9 cellular contexts compared by ENCODE assay signal in genomic region chr12:48995061-48995879, GRCh38. TPM values are rescaled to one million over a fixed set of nuclear protein-coding genes. Genes with fewer than 3 reads are reported as not detected.
A peak's percentile ranks its signal among the peaks of the same experiment; 100 is the strongest.
DNase-seq lines count a peak whose midpoint lies in the region; ATAC-seq, FAIRE-seq and TF ChIP-seq lines count a peak whose summit lies in the region.
"Had no signal": no experiment of that assay in that cellular context is flagged by ENCODE, and none has a peak within 500 bp of the region (broad histone marks: within the 10 kb centered on the region; RNA-seq: fewer than 3 reads in every experiment).

No MANE protein-coding gene starts in this region.

- H3K27ac ChIP-seq in K562 (ENCODE audit: extremely low read depth, low read depth, low read length) (no peak overlapping the region), gastrocnemius medialis (peak overlapping the region in 3 of 4 donors; percentile 32 to 83 (median 37))

- H3K27ac Mint-ChIP-seq in activated CD4-positive, alpha-beta T cell treated with anti-CD3 and anti-CD28 coated beads for 36 hours = no peak overlapping the region

- intact Hi-C loops in activated CD4-positive, alpha-beta T cell treated with anti-CD3 and anti-CD28 coated beads for 36 hours (cut with DNase I, micrococcal nuclease) = loop anchor here (1.0 to 5.0 kb wide), 6 partner anchors 15 to 243 kb away; partner anchors contain the start of genes DDX23 (in 2 of the 2) and DHH (in 1 of the 2)
- intact Hi-C loops in K562 (cut with micrococcal nuclease) = loop anchor here (1.0 to 10.0 kb wide), 3 partner anchors 58 to 240 kb away; partner anchors contain the start of gene DDX23
- intact Hi-C loops in gastrocnemius medialis (cut with DNase I; ENCODE audit: low total_unique reads) = loop anchor here (1.0 kb wide), 1 partner anchor 142 kb away; no protein-coding TSS in a partner anchor

- H3K27me3 Mint-ChIP-seq in activated CD4-positive, alpha-beta T cell treated with anti-CD3 and anti-CD28 coated beads for 36 hours = peaks cover 52% of the 10 kb centered on the region

- 12% methylated on average over 29 of the region's 33 CpGs for WGBS in K562 (ENCODE audit: insufficient coverage, low coverage, missing lambda C conversion rate)

- peaks cover 26% of the 10 kb centered on the region for H3K4me1 Mint-ChIP-seq in activated CD4-positive, alpha-beta T cell treated with anti-CD3 and anti-CD28 coated beads for 36 hours

- CTCF ChIA-PET in activated CD4-positive, alpha-beta T cell treated with anti-CD3 and anti-CD28 coated beads for 36 hours (lab: Charles Lee) = interaction anchor here (0.5 to 13.4 kb wide), 13 partner anchors 12 to 680 kb away, joined by 3 to 246 read pairs (median 5); partner anchors contain the start of genes ARF3, PRKAG1, RHEBL1 and WNT1
- CTCF ChIA-PET in K562 (lab: Yijun Ruan, JAX; ENCODE audit: low intra/inter-chr PET ratio) = interaction anchor here (0.5 to 2.3 kb wide), 7 partner anchors 17 to 239 kb away, joined by 3 to 11 read pairs (median 4); partner anchors contain the start of gene WNT1

- H3K9me1 ChIP-seq in K562 (ENCODE audit: control insufficient read depth, insufficient read depth, low read length) = no peaks in the 10 kb centered on the region

- POLR2A ChIA-PET in activated CD4-positive, alpha-beta T cell treated with anti-CD3 and anti-CD28 coated beads for 36 hours (lab: Charles Lee) = no interaction called here
- POLR2A ChIA-PET in K562 (lab: Yijun Ruan, JAX) = interaction anchor here (1.5 to 1.7 kb wide), 2 partner anchors 19 to 24 kb away, joined by 6 read pairs; no protein-coding TSS in a partner anchor

- no peak overlapping the region for H3K4me2 ChIP-seq in K562 (ENCODE audit: insufficient read depth, low read length)

- no peak for TF ChIP-seq POLR2A in K562 (conservative IDR thresholded peaks at IDR 0.05)
- no peak for TF ChIP-seq POLR2A in gastrocnemius medialis (IDR thresholded peaks at IDR 0.05)

- BruUV-seq in K562 (replicated peaks; lab: Mats Ljungman, UMichigan) = no TSS peak

- H3K9me3 ChIP-seq in MG63 (no peaks in the 10 kb centered on the region), K562 (replicated peaks; ENCODE audit: control insufficient read depth, insufficient read depth, low read depth, low read length) (no peaks in the 10 kb centered on the region), gastrocnemius medialis (no peaks in the 10 kb centered on the region)

- no peaks in the 10 kb centered on the region for H3K36me3 ChIP-seq in MG63
- peaks cover 2% of the 10 kb centered on the region; the same call in 2 of the 3 replicates for H3K36me3 ChIP-seq in K562 (ENCODE audit: control insufficient read depth, insufficient read depth, low read length)
- no peaks in the 10 kb centered on the region for H3K36me3 ChIP-seq in gastrocnemius medialis

- FAIRE-seq in K562 (lab: Jason Lieb, UNC) = peak; percentile 93

- H3K4me3 Mint-ChIP-seq in activated CD4-positive, alpha-beta T cell treated with anti-CD3 and anti-CD28 coated beads for 36 hours = no peak overlapping the region

- H4K20me1 ChIP-seq in K562 (replicated peaks; ENCODE audit: control insufficient read depth, insufficient read depth, low read length) = no peaks in the 10 kb centered on the region

- H3K27me3 ChIP-seq in MG63 (no peaks in the 10 kb centered on the region; the same call in 1 of the 2 replicates), K562 (ENCODE audit: control insufficient read depth in 2 of 2, insufficient read depth in 2 of 2, low read length in 2 of 2) (0 out of 5 replicates have a peak, but pooled peaks cover 0 to 5% of the 10 kb centered on the region in 2 experiments), gastrocnemius medialis (peaks cover 0 to 43% (median 13%) of the 10 kb centered on the region in 3 donors)

- DNase-seq in activated CD4-positive, alpha-beta T cell treated with anti-CD3 and anti-CD28 coated beads for 36 hours = peak; percentile 77
- DNase-seq in activated CD4-positive, alpha-beta T cell treated with anti-CD3 and anti-CD28 coated beads for 1 hour = no peak
- DNase-seq in MG63 (peak; percentile 75), RPMI8226 (peak; percentile 70), K562 (ENCODE audit: extremely low read depth in 1 of 4, low spot score in 3 of 4) (peak; percentile 84 to 90 (median 88)), hypothalamus (lab: John Stamatoyannopoulos, UW) (peak in 44 of 51 donors; percentile 6 to 84 (median 60)), gastrocnemius medialis (peak in 1 of 2 donors; percentile 82)

- no peak for TF ChIP-seq EP300 in K562 (IDR thresholded peaks at IDR 0.05; ENCODE audit: low read length)

- H2AFZ ChIP-seq in K562 (ENCODE audit: low read depth, low read length) = peak overlapping the region; percentile 27; the same call in 1 of the 2 replicates

- peak; percentile 60 to 78 for TF ChIP-seq RAD21 in K562 (CRISPR knock-in tag; conservative IDR thresholded peaks at IDR 0.05 in 1 of 2, IDR thresholded peaks at IDR 0.05 in 1 of 2)

- H3K79me2 ChIP-seq in K562 (ENCODE audit: control insufficient read depth, insufficient read depth, low read length) = peaks cover 16% of the 10 kb centered on the region; the same call in 2 of the 3 replicates

- TF ChIP-seq CTCF in K562 (IDR thresholded peaks at IDR 0.05 in 2 of 3, conservative IDR thresholded peaks at IDR 0.05 in 1 of 3; ENCODE audit: insufficient read depth in 2 of 3, low read depth in 1 of 3, low read length in 3 of 3) (peak; percentile 85 to 88 (median 87)), gastrocnemius medialis (IDR thresholded peaks at IDR 0.05 in 4 of 5, conservative IDR thresholded peaks at IDR 0.05 in 1 of 5) (peak; percentile 76 to 92 (median 85))

- H3K9ac ChIP-seq in K562 (ENCODE audit: insufficient read depth in 1 of 2, low read depth in 2 of 2, low read length in 2 of 2) = peak overlapping the region in 1 of 2 experiments; percentile 69; a peak in 1 of 4 replicates

- no peaks in the 10 kb centered on the region for H3K9me3 Mint-ChIP-seq in activated CD4-positive, alpha-beta T cell treated with anti-CD3 and anti-CD28 coated beads for 36 hours (ENCODE audit: low read depth)

- H3K4me3 ChIP-seq in MG63 (no peak overlapping the region), K562 (no peak overlapping the region), gastrocnemius medialis (peak overlapping the region; percentile 28 to 53 (median 46))

- ATAC-seq in activated CD4-positive, alpha-beta T cell treated with anti-CD3 and anti-CD28 coated beads for 36 hours = peak; percentile 13
- ATAC-seq in K562 (peak; percentile 80), gastrocnemius medialis (peak; percentile 40 to 48), GM18861 (IDR thresholded peaks at IDR 0.05; ENCODE audit: unreplicated experiment) (no peak)

- in situ Hi-C loops in K562 (cut with MboI) = no loop called here
- in situ Hi-C loops in gastrocnemius medialis (cut with MboI; ENCODE audit: low sequenced_read_pairs in 4 of 4) = loop anchor here in 1 of 4 donors (25.0 kb wide), 1 partner anchor 133 kb away; the partner anchor contains the start of genes DDX23 and RND1

- H3K36me3 Mint-ChIP-seq in activated CD4-positive, alpha-beta T cell treated with anti-CD3 and anti-CD28 coated beads for 36 hours (ENCODE audit: low read depth) = peaks cover 3% of the 10 kb centered on the region

- H3K4me1 ChIP-seq in K562 (replicated peaks in 1 of 2; ENCODE audit: control insufficient read depth in 2 of 2, insufficient read depth in 2 of 2, low read length in 2 of 2) (peaks cover 12 to 49% of the 10 kb centered on the region in 2 experiments), gastrocnemius medialis (peaks cover 26 to 41% of the 10 kb centered on the region in 2 donors)

RNA-seq across cellular contexts. Expression of gene DDN, which starts 3.9 kb away (rescaled TPM):
- total RNA-seq in activated CD4-positive, alpha-beta T cell treated with anti-CD3 and anti-CD28 coated beads for 36 hours = under 1 TPM; 0.48 to 0.61 TPM
- total RNA-seq in MG63 (2014; rRNA removed; shearing (Covaris generic); ENCODE audit: low replicate concordance) = 0.13 TPM in 1 of 2 replicates, not detected in the other
- total RNA-seq in K562 (2011; cell fraction: chromatin; rRNA removed; ENCODE audit: low replicate concordance) = 1.2 and 2.3 TPM in 2 replicates
- 1.7 TPM in 2 replicates for total RNA-seq in K562 (2011; cell fraction: nucleolus; rRNA removed)
- 0.92 and 1.0 TPM in 2 replicates for total RNA-seq in K562 (2011; cell fraction: nucleoplasm; rRNA removed)
- total RNA-seq in K562 (2014; rRNA removed) = 2.5 and 3.6 TPM in 2 replicates
- 0.99 and 1.4 TPM in 2 replicates for total RNA-seq in K562 (2014; rRNA removed; fragmentation: Illumina TruSeq; extraction: Trizol)
- total RNA-seq in K562 (2015; rRNA removed; fragmentation: Illumina TruSeq; extraction: Trizol) = 2.3 and 2.5 TPM in 2 replicates
- 3.4 and 3.6 TPM in 2 replicates for total RNA-seq in K562 (2021)
- 0.31 and 0.42 TPM in 2 replicates for polyA plus RNA-seq in K562 (2011; rRNA removed)
- polyA plus RNA-seq in K562 (2011; cell fraction: cytosol; rRNA removed) = 0.31 and 0.69 TPM in 2 replicates
- 0.53 and 1.2 TPM in 2 replicates for polyA plus RNA-seq in K562 (2011; cell fraction: nucleus; rRNA removed)
- 0.55 and 1.8 TPM in 2 replicates for polyA plus RNA-seq in K562 (2012)
- polyA plus RNA-seq in K562 (2014; fragmentation: Illumina TruSeq; extraction: Trizol) = 1.6 and 1.9 TPM in 2 replicates
- polyA plus RNA-seq in K562 (2014; fragmentation: Nextera tagmentation; extraction: Ambion mirVana) = under 1 TPM; 0.03 to 0.13 TPM
- 2.2 and 2.4 TPM in 2 replicates for polyA plus RNA-seq in K562 (2014; rRNA removed)
- 0.24 and 0.70 TPM in 2 replicates for polyA minus RNA-seq in K562 (2011; rRNA and poly(A)+ RNA removed)
- polyA minus RNA-seq in K562 (2011; cell fraction: cytosol; rRNA and poly(A)+ RNA removed) = 0.64 and 0.76 TPM in 2 replicates
- polyA minus RNA-seq in K562 (2011; cell fraction: nucleus; rRNA and poly(A)+ RNA removed) = 0.56 and 0.81 TPM in 2 replicates
- total RNA-seq in gastrocnemius medialis = 100 to 1,000 TPM in 3 of 4 donors, 10 to 100 TPM in 1; 26.8 to 415 (median 232) TPM

RNA-seq across cellular contexts. Expression of gene WNT1, which starts 17.1 kb away (rescaled TPM):
- total RNA-seq in activated CD4-positive, alpha-beta T cell treated with anti-CD3 and anti-CD28 coated beads for 36 hours = not detected
- total RNA-seq in MG63 (2014; rRNA removed; shearing (Covaris generic); ENCODE audit: low replicate concordance) = not detected in 2 replicates
- total RNA-seq in K562 (2011; cell fraction: chromatin; rRNA removed; ENCODE audit: low replicate concordance) = not detected in 2 replicates
- not detected in 2 replicates for total RNA-seq in K562 (2011; cell fraction: nucleolus; rRNA removed)
- total RNA-seq in K562 (2011; cell fraction: nucleoplasm; rRNA removed) = not detected in 2 replicates
- not detected in 2 replicates for total RNA-seq in K562 (2014; rRNA removed)
- total RNA-seq in K562 (2014; rRNA removed; fragmentation: Illumina TruSeq; extraction: Trizol) = not detected in 2 replicates
- total RNA-seq in K562 (2015; rRNA removed; fragmentation: Illumina TruSeq; extraction: Trizol) = not detected in 2 replicates
- total RNA-seq in K562 (2021) = not detected in 2 replicates
- polyA plus RNA-seq in K562 (2011; rRNA removed) = not detected in 2 replicates
- polyA plus RNA-seq in K562 (2011; cell fraction: cytosol; rRNA removed) = not detected in 2 replicates
- not detected in 2 replicates for polyA plus RNA-seq in K562 (2011; cell fraction: nucleus; rRNA removed)
- not detected in 2 replicates for polyA plus RNA-seq in K562 (2012)
- not detected in 2 replicates for polyA plus RNA-seq in K562 (2014; fragmentation: Illumina TruSeq; extraction: Trizol)
- polyA plus RNA-seq in K562 (2014; fragmentation: Nextera tagmentation; extraction: Ambion mirVana) = not detected
- 0.38 TPM in 1 of 2 replicates, not detected in the other for polyA plus RNA-seq in K562 (2014; rRNA removed)
- not detected in 2 replicates for polyA minus RNA-seq in K562 (2011; rRNA and poly(A)+ RNA removed)
- polyA minus RNA-seq in K562 (2011; cell fraction: cytosol; rRNA and poly(A)+ RNA removed) = not detected in 2 replicates
- polyA minus RNA-seq in K562 (2011; cell fraction: nucleus; rRNA and poly(A)+ RNA removed) = not detected in 2 replicates
- not detected for total RNA-seq in gastrocnemius medialis
- total RNA-seq: glomerular endothelial cell had no signal

RNA-seq across cellular contexts. Expression of gene PRKAG1, which starts 23.3 kb away (rescaled TPM):
- 10 to 100 TPM; 54.5 to 62.6 TPM for total RNA-seq in activated CD4-positive, alpha-beta T cell treated with anti-CD3 and anti-CD28 coated beads for 36 hours
- total RNA-seq in MG63 (2014; rRNA removed; shearing (Covaris generic); ENCODE audit: low replicate concordance) = 76.4 and 102 TPM in 2 replicates
- 48.6 and 71.2 TPM in 2 replicates for total RNA-seq in K562 (2011; cell fraction: chromatin; rRNA removed; ENCODE audit: low replicate concordance)
- total RNA-seq in K562 (2011; cell fraction: nucleolus; rRNA removed) = 26.7 and 27.0 TPM in 2 replicates
- 42.8 and 56.8 TPM in 2 replicates for total RNA-seq in K562 (2011; cell fraction: nucleoplasm; rRNA removed)
- 51.1 and 51.6 TPM in 2 replicates for total RNA-seq in K562 (2014; rRNA removed)
- total RNA-seq in K562 (2014; rRNA removed; fragmentation: Illumina TruSeq; extraction: Trizol) = 79.1 and 86.8 TPM in 2 replicates
- 74.0 and 75.0 TPM in 2 replicates for total RNA-seq in K562 (2015; rRNA removed; fragmentation: Illumina TruSeq; extraction: Trizol)
- 49.3 and 51.9 TPM in 2 replicates for total RNA-seq in K562 (2021)
- 109 TPM in 2 replicates for polyA plus RNA-seq in K562 (2011; rRNA removed)
- polyA plus RNA-seq in K562 (2011; cell fraction: cytosol; rRNA removed) = 85.7 and 115 TPM in 2 replicates
- polyA plus RNA-seq in K562 (2011; cell fraction: nucleus; rRNA removed) = 31.1 and 53.9 TPM in 2 replicates
- 53.3 and 68.9 TPM in 2 replicates for polyA plus RNA-seq in K562 (2012)
- polyA plus RNA-seq in K562 (2014; fragmentation: Illumina TruSeq; extraction: Trizol) = 95.8 and 108 TPM in 2 replicates
- polyA plus RNA-seq in K562 (2014; fragmentation: Nextera tagmentation; extraction: Ambion mirVana) = 100 to 1,000 TPM in 1 of 2 experiments, 10 to 100 TPM in 1; 82.7 to 126 TPM
- 59.7 and 64.5 TPM in 2 replicates for polyA plus RNA-seq in K562 (2014; rRNA removed)
- polyA minus RNA-seq in K562 (2011; rRNA and poly(A)+ RNA removed) = 57.9 and 64.9 TPM in 2 replicates
- 22.4 and 27.7 TPM in 2 replicates for polyA minus RNA-seq in K562 (2011; cell fraction: cytosol; rRNA and poly(A)+ RNA removed)
- 9.0 and 14.2 TPM in 2 replicates for polyA minus RNA-seq in K562 (2011; cell fraction: nucleus; rRNA and poly(A)+ RNA removed)
- total RNA-seq in gastrocnemius medialis = 10 to 100 TPM; 67.4 to 97.7 (median 83.9) TPM

RNA-seq across cellular contexts. Expression of gene WNT10B, which starts 23.7 kb away (rescaled TPM):
- under 1 TPM; 0.16 to 0.18 TPM for total RNA-seq in activated CD4-positive, alpha-beta T cell treated with anti-CD3 and anti-CD28 coated beads for 36 hours
- total RNA-seq in MG63 (2014; rRNA removed; shearing (Covaris generic); ENCODE audit: low replicate concordance) = 2.7 and 3.6 TPM in 2 replicates
- 2.0 and 6.4 TPM in 2 replicates for total RNA-seq in K562 (2011; cell fraction: chromatin; rRNA removed; ENCODE audit: low replicate concordance)
- 4.9 and 7.2 TPM in 2 replicates for total RNA-seq in K562 (2011; cell fraction: nucleolus; rRNA removed)
- 5.2 and 7.3 TPM in 2 replicates for total RNA-seq in K562 (2011; cell fraction: nucleoplasm; rRNA removed)
- 2.1 and 2.4 TPM in 2 replicates for total RNA-seq in K562 (2014; rRNA removed)
- 1.2 and 1.3 TPM in 2 replicates for total RNA-seq in K562 (2014; rRNA removed; fragmentation: Illumina TruSeq; extraction: Trizol)
- total RNA-seq in K562 (2015; rRNA removed; fragmentation: Illumina TruSeq; extraction: Trizol) = 0.53 and 0.69 TPM in 2 replicates
- total RNA-seq in K562 (2021) = 2.4 and 2.6 TPM in 2 replicates
- polyA plus RNA-seq in K562 (2011; rRNA removed) = 1.8 and 2.2 TPM in 2 replicates
- polyA plus RNA-seq in K562 (2011; cell fraction: cytosol; rRNA removed) = 1.6 and 4.7 TPM in 2 replicates
- 2.0 and 3.0 TPM in 2 replicates for polyA plus RNA-seq in K562 (2011; cell fraction: nucleus; rRNA removed)
- polyA plus RNA-seq in K562 (2012) = 0.69 and 1.0 TPM in 2 replicates
- polyA plus RNA-seq in K562 (2014; fragmentation: Illumina TruSeq; extraction: Trizol) = 1.8 and 1.9 TPM in 2 replicates
- polyA plus RNA-seq in K562 (2014; fragmentation: Nextera tagmentation; extraction: Ambion mirVana) = under 1 TPM; 0.25 to 0.31 TPM
- polyA plus RNA-seq in K562 (2014; rRNA removed) = 0.91 and 2.3 TPM in 2 replicates
- 1.0 and 1.4 TPM in 2 replicates for polyA minus RNA-seq in K562 (2011; rRNA and poly(A)+ RNA removed)
- polyA minus RNA-seq in K562 (2011; cell fraction: cytosol; rRNA and poly(A)+ RNA removed) = 1.2 and 2.3 TPM in 2 replicates
- polyA minus RNA-seq in K562 (2011; cell fraction: nucleus; rRNA and poly(A)+ RNA removed) = 2.0 and 2.6 TPM in 2 replicates
- not detected for total RNA-seq in gastrocnemius medialis
- total RNA-seq: glomerular endothelial cell had no signal

RNA-seq across cellular contexts. Expression of gene ARF3, which starts 38.0 kb away (rescaled TPM):
- 10 to 100 TPM; 84.7 to 96.1 TPM for total RNA-seq in activated CD4-positive, alpha-beta T cell treated with anti-CD3 and anti-CD28 coated beads for 36 hours
- total RNA-seq in MG63 (2014; rRNA removed; shearing (Covaris generic); ENCODE audit: low replicate concordance) = 77.7 and 79.1 TPM in 2 replicates
- total RNA-seq in K562 (2011; cell fraction: chromatin; rRNA removed; ENCODE audit: low replicate concordance) = 131 and 142 TPM in 2 replicates
- total RNA-seq in K562 (2011; cell fraction: nucleolus; rRNA removed) = 50.7 and 57.0 TPM in 2 replicates
- total RNA-seq in K562 (2011; cell fraction: nucleoplasm; rRNA removed) = 82.6 and 115 TPM in 2 replicates
- total RNA-seq in K562 (2014; rRNA removed) (45.8 and 62.4 TPM in 2 replicates), K562 (2014; rRNA removed; fragmentation: Illumina TruSeq; extraction: Trizol) (53.7 and 56.2 TPM in 2 replicates), K562 (2015; rRNA removed; fragmentation: Illumina TruSeq; extraction: Trizol) (64.4 and 64.9 TPM in 2 replicates), K562 (2021) (130 and 132 TPM in 2 replicates), gastrocnemius medialis (10 to 100 TPM in 3 of 4 donors, 1 to 10 TPM in 1; 4.9 to 17.2 (median 13.5) TPM)
- polyA plus RNA-seq in K562 (2011; rRNA removed) (126 and 170 TPM in 2 replicates), K562 (2014; fragmentation: Illumina TruSeq; extraction: Trizol) (85.5 and 90.9 TPM in 2 replicates), K562 (2014; fragmentation: Nextera tagmentation; extraction: Ambion mirVana) (1 to 10 TPM; 5.9 to 7.4 TPM), K562 (2014; rRNA removed) (68.6 and 76.7 TPM in 2 replicates)
- 111 and 156 TPM in 2 replicates for polyA plus RNA-seq in K562 (2011; cell fraction: cytosol; rRNA removed)
- polyA plus RNA-seq in K562 (2011; cell fraction: nucleus; rRNA removed) = 78.0 and 79.8 TPM in 2 replicates
- polyA plus RNA-seq in K562 (2012) = 85.5 and 106 TPM in 2 replicates
- polyA minus RNA-seq in K562 (2011; rRNA and poly(A)+ RNA removed) = 136 and 155 TPM in 2 replicates
- 46.3 and 59.6 TPM in 2 replicates for polyA minus RNA-seq in K562 (2011; cell fraction: cytosol; rRNA and poly(A)+ RNA removed)
- 21.4 and 33.9 TPM in 2 replicates for polyA minus RNA-seq in K562 (2011; cell fraction: nucleus; rRNA and poly(A)+ RNA removed)

Comparison
In these comparisons a context has a peak if more than half of its experiments do, and no peak if none do; other contexts are left out.
1. H3K4me3 ChIP-seq: peak in gastrocnemius medialis (4 of 4); none in MG63 (single experiment) and K562 (single experiment).
2. RNA of gene DDN, which starts 3.9 kb away (total RNA-seq): 26.8 to 415 TPM in gastrocnemius medialis; 0.92 to 3.6 TPM in K562, 0.48 to 0.61 TPM in activated CD4-positive, alpha-beta T cell treated with anti-CD3 and anti-CD28 coated beads for 36 hours and 0.13 TPM in MG63; every median in the first group is over 4 times any median in the second.